In genomic region chr4:13704020-13704419, GRCh38 we compare ENCODE assay signal across 1 cellular context.
TF ChIP-seq lines count a peak whose summit lies in the region.

No MANE protein-coding gene starts in this region.

TF ChIP-seq in GM12878, 131 proteins besides CTCF, POLR2A, EP300 and RAD21 (continued from another document):
- no peak for TF ChIP-seq E2F8 (IDR thresholded peaks at IDR 0.05; ENCODE audit: low read depth, partially characterized antibody)
TF ChIP-seq in GM12878: peak in this region for 0.
